ENCODE assay signal across 10 cellular contexts in the genomic region with DNA sequence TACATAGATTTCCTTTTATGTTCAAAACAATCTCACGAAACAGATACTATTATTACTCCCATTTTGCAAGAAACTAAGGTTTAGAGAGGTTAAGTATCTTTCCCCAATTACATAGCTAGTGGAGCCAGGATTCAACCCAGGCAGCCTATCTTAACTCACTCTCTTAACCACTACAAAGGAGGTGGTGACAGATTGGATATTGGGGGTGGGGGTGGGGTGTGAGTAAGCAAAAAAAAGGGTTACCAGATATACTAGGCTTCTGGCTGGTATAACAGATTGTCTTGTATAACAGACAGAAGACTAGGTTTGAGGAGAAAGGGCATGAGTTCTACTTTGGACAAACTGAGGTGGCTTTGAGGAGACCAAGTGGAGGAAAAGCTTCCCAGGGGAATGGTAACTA. TPM values are rescaled to one million over a fixed set of nuclear protein-coding genes. Genes with fewer than 3 reads are reported as not detected.
DNase-seq lines count a peak whose midpoint lies in the region; ATAC-seq and TF ChIP-seq lines count a peak whose summit lies in the region.
"Had no signal": no experiment of that assay in that cellular context is flagged by ENCODE, and none has a peak within 500 bp of the region (broad histone marks: within the 10 kb centered on the region; RNA-seq: fewer than 3 reads in every experiment).

No MANE protein-coding gene starts in this region.

- no peak for TF ChIP-seq CTCF in cardiac muscle cell (IDR thresholded peaks at IDR 0.05; ENCODE audit: low read depth, low read length)
- no peak for TF ChIP-seq CTCF in type B pancreatic cell (conservative IDR thresholded peaks at IDR 0.05)

- no peaks in the 10 kb centered on the region for H3K27me3 Mint-ChIP-seq in T-helper 1 cell treated with Interleukin-12 subunit alpha and Interleukin-12 subunit beta and Interleukin-4 antibody, amounts not matched to agents 30 μg/mL and 1 μg/mL, for 36 hours (ENCODE audit: low read depth)
- H3K27me3 Mint-ChIP-seq in type B pancreatic cell: no peaks in the 10 kb centered on the region

- no peaks in the 10 kb centered on the region for H3K27me3 ChIP-seq in cardiac muscle cell

- ATAC-seq in left cardiac atrium: no peak
- no peak for ATAC-seq in HG03139 (IDR thresholded peaks at IDR 0.05; ENCODE audit: unreplicated experiment)
- ATAC-seq in GM21619 (IDR thresholded peaks at IDR 0.05; ENCODE audit: unreplicated experiment): no peak

- DNase-seq in cardiac muscle cell (ENCODE audit: low read depth in 1 of 2, low spot score in 1 of 2): peak; percentile 38 to 47
- no peak for DNase-seq in left cardiac atrium
- peak; percentile 77 to 90 for DNase-seq in erythroblast (lab: John Stamatoyannopoulos, UW)
- no peak for DNase-seq in type B pancreatic cell (ENCODE audit: extremely low spot score, unreplicated experiment)
- DNase-seq in SIG-M5 treated with dmso at 0.1 percent for 504 hours (lab: John Stamatoyannopoulos, UW; ENCODE audit: unreplicated experiment): no peak
- DNase-seq: hypothalamus, NCI-H345 had no signal

- intact Hi-C loops in left cardiac atrium (cut with DNase I): no loop called here

- peak overlapping the region; percentile 91 for H3K4me3 Mint-ChIP-seq in T-helper 1 cell treated with Interleukin-12 subunit alpha and Interleukin-12 subunit beta and Interleukin-4 antibody, amounts not matched to agents 30 μg/mL and 1 μg/mL, for 36 hours
- H3K4me3 Mint-ChIP-seq in type B pancreatic cell: peak overlapping the region; percentile 76

- H3K36me3 ChIP-seq in cardiac muscle cell: peaks cover 3% of the 10 kb centered on the region

- H3K4me1 ChIP-seq in cardiac muscle cell (ENCODE audit: low read depth): peaks cover 24% of the 10 kb centered on the region

- no peaks in the 10 kb centered on the region for H3K9me3 Mint-ChIP-seq in T-helper 1 cell treated with Interleukin-12 subunit alpha and Interleukin-12 subunit beta and Interleukin-4 antibody, amounts not matched to agents 30 μg/mL and 1 μg/mL, for 36 hours
- no peaks in the 10 kb centered on the region for H3K9me3 Mint-ChIP-seq in type B pancreatic cell

- H3K27ac Mint-ChIP-seq in T-helper 1 cell treated with Interleukin-12 subunit alpha and Interleukin-12 subunit beta and Interleukin-4 antibody, amounts not matched to agents 30 μg/mL and 1 μg/mL, for 36 hours: peak overlapping the region; percentile 69
- H3K27ac Mint-ChIP-seq in type B pancreatic cell: peak overlapping the region; percentile 69

- peak overlapping the region; percentile 34 for H3K27ac ChIP-seq in cardiac muscle cell

- no peak overlapping the region for H3K4me3 ChIP-seq in cardiac muscle cell

- peaks cover 21% of the 10 kb centered on the region for H3K36me3 Mint-ChIP-seq in T-helper 1 cell treated with Interleukin-12 subunit alpha and Interleukin-12 subunit beta and Interleukin-4 antibody, amounts not matched to agents 30 μg/mL and 1 μg/mL, for 36 hours (ENCODE audit: low read depth)
- peaks cover 21% of the 10 kb centered on the region for H3K36me3 Mint-ChIP-seq in type B pancreatic cell

- TF ChIP-seq POLR2A in erythroblast (IDR thresholded peaks at IDR 0.05; ENCODE audit: low read length): no peak

- H3K9me3 ChIP-seq in cardiac muscle cell (ENCODE audit: low read depth): no peaks in the 10 kb centered on the region

- peaks cover 54% of the 10 kb centered on the region for H3K4me1 Mint-ChIP-seq in T-helper 1 cell treated with Interleukin-12 subunit alpha and Interleukin-12 subunit beta and Interleukin-4 antibody, amounts not matched to agents 30 μg/mL and 1 μg/mL, for 36 hours (ENCODE audit: low read depth)
- H3K4me1 Mint-ChIP-seq in type B pancreatic cell (ENCODE audit: unreplicated experiment): peaks cover 38% of the 10 kb centered on the region

RNA-seq across cellular contexts. Expression of gene GMFB, which starts 2.1 kb away (rescaled TPM):
- total RNA-seq in cardiac muscle cell: 26.7 and 60.3 TPM in 2 replicates
- polyA plus RNA-seq in cardiac muscle cell: 38.1 and 45.0 TPM in 2 replicates
- 10 to 100 TPM; 31.3 to 32.7 TPM for total RNA-seq in left cardiac atrium
- 43.4 and 48.8 TPM in 2 replicates for total RNA-seq in type B pancreatic cell (ENCODE audit: low replicate concordance)

RNA-seq across cellular contexts. Expression of gene CGRRF1, which starts 23.0 kb away (rescaled TPM):
- total RNA-seq in cardiac muscle cell (8.4 and 12.4 TPM in 2 replicates), left cardiac atrium (10 to 100 TPM; 20.1 to 29.8 TPM), type B pancreatic cell (ENCODE audit: low replicate concordance) (12.1 and 16.7 TPM in 2 replicates)
- polyA plus RNA-seq in cardiac muscle cell: 22.9 and 40.6 TPM in 2 replicates

RNA-seq across cellular contexts. Expression of gene CNIH1, which starts 45.5 kb away (rescaled TPM):
- total RNA-seq in cardiac muscle cell (87.3 and 128 TPM in 2 replicates), left cardiac atrium (10 to 100 TPM; 89.5 to 93.4 TPM), type B pancreatic cell (ENCODE audit: low replicate concordance) (111 and 121 TPM in 2 replicates)
- polyA plus RNA-seq in cardiac muscle cell: 87.2 and 106 TPM in 2 replicates

Comparison
In these comparisons a context has a peak if more than half of its experiments do, and no peak if none do; other contexts are left out.
1. DNase-seq: peak in cardiac muscle cell (2 of 2) and erythroblast (2 of 2); none in left cardiac atrium (single experiment), type B pancreatic cell (single experiment) and SIG-M5 treated with dmso at 0.1 percent for 504 hours (single experiment).